In the genomic region with DNA sequence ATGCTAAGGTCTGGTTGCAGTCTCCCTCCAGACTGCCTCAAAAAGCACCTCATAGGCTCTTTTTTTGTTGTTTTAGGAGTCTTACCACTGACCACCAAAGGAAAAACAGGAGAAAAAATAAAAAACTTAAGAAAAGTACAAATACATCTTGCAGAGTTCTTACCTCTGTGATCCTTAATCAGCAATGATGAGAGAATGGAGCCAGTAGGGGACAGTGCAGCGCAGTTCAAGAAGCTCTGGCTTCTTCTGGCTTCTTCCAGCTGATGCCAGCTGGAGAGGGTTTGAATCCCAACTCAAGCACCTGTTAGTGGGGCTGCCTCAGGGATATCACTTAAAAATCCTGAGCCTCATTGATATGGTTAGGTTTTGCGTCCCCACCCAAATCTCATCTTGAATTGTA, we compare ENCODE assay signal across 21 cellular contexts.
DNase-seq lines count a peak whose midpoint lies in the region; ATAC-seq and TF ChIP-seq lines count a peak whose summit lies in the region.
"Had no signal": no experiment of that assay in that cellular context is flagged by ENCODE, and none has a peak within 500 bp of the region (broad histone marks: within the 10 kb centered on the region; RNA-seq: fewer than 3 reads in every experiment).

No MANE protein-coding gene starts in this region.

- no peaks in the 10 kb centered on the region for H4K20me1 ChIP-seq in OCI-LY3 (ENCODE audit: insufficient read depth, low read length)

- TF ChIP-seq CTCF in 22Rv1 (IDR thresholded peaks at IDR 0.05), result peak; percentile 27
- TF ChIP-seq CTCF in GM06990 (IDR thresholded peaks at IDR 0.05; ENCODE audit: insufficient read depth, low read length, poor library complexity, severe bottlenecking), result peak; percentile 36
- TF ChIP-seq CTCF in OCI-LY3 (IDR thresholded peaks at IDR 0.05; ENCODE audit: low read depth, low read length), result peak; percentile 25; the same call in 1 of the 2 replicates
- TF ChIP-seq CTCF in RWPE1 (conservative IDR thresholded peaks at IDR 0.05; ENCODE audit: low read depth), result no peak

- POLR2A ChIA-PET in RWPE1 (lab: Yijun Ruan, JAX; ENCODE audit: low non-redundant PET), result no interaction called here

- DNase-seq in GM06990 (ENCODE audit: extremely low read depth, insufficient read length), result no peak
- no peak for DNase-seq in foreskin melanocyte
- no peak for DNase-seq in RWPE1 (ENCODE audit: low spot score)
- DNase-seq: activated CD4-positive, alpha-beta T cell treated with anti-CD3 and anti-CD28 coated beads for 4 hours; CD4-positive, alpha-beta memory T cell; DMS79 treated with DMSO at 0.1 percent for 48 hours; effector memory CD4-positive, alpha-beta T cell; NCI-H2029; NCI-H446 treated with DMSO at 0.1 percent for 48 hours; psoas muscle; stimulated activated CD4-positive, alpha-beta T cell treated with anti-CD3 and anti-CD28 coated beads, Interleukin-2, amount 100 ng/mL, for 48 hours; stimulated activated naive CD4-positive, alpha-beta T cell treated with Interleukin-2 at 50 U/mL for 16 hours; SW 1271 had no signal

- H3K4me1 ChIP-seq in OCI-LY3 (ENCODE audit: low read length) (peaks cover 11% of the 10 kb centered on the region), iPS-18a (ENCODE audit: control insufficient read depth, low read depth, low read length) (peaks cover 32% of the 10 kb centered on the region)
- H3K4me1 ChIP-seq: psoas muscle had no signal

- ATAC-seq in HG03439 (IDR thresholded peaks at IDR 0.05; ENCODE audit: unreplicated experiment) (no peak), GM21423 (IDR thresholded peaks at IDR 0.05; ENCODE audit: unreplicated experiment) (no peak)
- ATAC-seq: activated naive CD4-positive, alpha-beta T cell treated with anti-CD3 and anti-CD28 coated beads, Interleukin-2, amount 50 U/mL, for 72 hours; psoas muscle; Right ventricle myocardium inferior had no signal

- no peak overlapping the region for H3K9ac ChIP-seq in OCI-LY3 (ENCODE audit: low read length)
- H3K9ac ChIP-seq in iPS-18a (ENCODE audit: low read length), result peak overlapping the region; percentile 17

- H3K9me3 ChIP-seq in OCI-LY3 (ENCODE audit: insufficient read depth, low read length) (no peaks in the 10 kb centered on the region), iPS-18a (ENCODE audit: control insufficient read depth, low read depth, low read length) (peaks cover 13% of the 10 kb centered on the region)
- H3K9me3 ChIP-seq: psoas muscle had no signal

- H3K27ac ChIP-seq in 22Rv1, result no peak overlapping the region
- H3K27ac ChIP-seq in OCI-LY3 (ENCODE audit: low read length), result no peak overlapping the region
- H3K27ac ChIP-seq in iPS-18a (ENCODE audit: low read length), result peak overlapping the region; percentile 39
- H3K27ac ChIP-seq in RWPE1, result no peak overlapping the region
- H3K27ac ChIP-seq: psoas muscle, skin epidermis had no signal

- no peak overlapping the region for H3K4me2 ChIP-seq in OCI-LY3 (ENCODE audit: low read length)

- H3K79me2 ChIP-seq in OCI-LY3 (ENCODE audit: low read length), result no peaks in the 10 kb centered on the region

- no peak overlapping the region for H2AFZ ChIP-seq in OCI-LY3 (ENCODE audit: low read depth, low read length)

- H3K36me3 ChIP-seq in GM06990 (ENCODE audit: control insufficient read depth, insufficient read depth, low read length) (no peaks in the 10 kb centered on the region), OCI-LY3 (replicated peaks; ENCODE audit: low read depth, low read length) (no peaks in the 10 kb centered on the region), iPS-18a (ENCODE audit: control insufficient read depth, low read depth, low read length) (no peaks in the 10 kb centered on the region)

- CTCF ChIA-PET in RWPE1 (lab: Yijun Ruan, JAX), result no interaction called here

- H3K4me3 ChIP-seq in GM06990 (replicated peaks; ENCODE audit: low read depth, low read length) (no peak overlapping the region), OCI-LY3 (ENCODE audit: low read length) (no peak overlapping the region), iPS-18a (ENCODE audit: low read length) (no peak overlapping the region)
- H3K4me3 ChIP-seq: psoas muscle, skin epidermis had no signal

- H3K27me3 ChIP-seq in GM06990 (replicated peaks; ENCODE audit: control insufficient read depth, insufficient read depth, low read length) (no peaks in the 10 kb centered on the region), OCI-LY3 (ENCODE audit: low read depth, low read length) (peaks cover 6% of the 10 kb centered on the region; the same call in 1 of the 2 replicates), iPS-18a (ENCODE audit: control insufficient read depth, insufficient read depth, low read length) (no peaks in the 10 kb centered on the region)
